ENCODE assay signal across 8 cellular contexts in genomic region chr13:40207110-40207478, GRCh38.
DNase-seq lines count a peak whose midpoint lies in the region; ATAC-seq and TF ChIP-seq lines count a peak whose summit lies in the region.

No MANE protein-coding gene starts in this region.

- H4K20me1 ChIP-seq in Karpas-422 (ENCODE audit: insufficient read depth, low read depth, low read length): no peaks in the 10 kb centered on the region

- no peaks in the 10 kb centered on the region for H3K27me3 ChIP-seq in Karpas-422 (ENCODE audit: low read length)
- H3K27me3 ChIP-seq in lower lobe of right lung (ENCODE audit: low read depth): no peaks in the 10 kb centered on the region

- peak; percentile 46 for ATAC-seq in GM18519 (IDR thresholded peaks at IDR 0.05; ENCODE audit: low FRiP score, unreplicated experiment)
- ATAC-seq in GM21528 (IDR thresholded peaks at IDR 0.05; ENCODE audit: low FRiP score, unreplicated experiment): peak; percentile 63
- no peak for ATAC-seq in lower lobe of right lung

- peak overlapping the region; percentile 92 for H2AFZ ChIP-seq in Karpas-422 (ENCODE audit: low read length)

- peak overlapping the region; percentile 52 for H3K27ac ChIP-seq in Karpas-422 (ENCODE audit: low read length)
- peak overlapping the region; percentile 13 for H3K27ac ChIP-seq in lower lobe of right lung

- peaks cover 22% of the 10 kb centered on the region for H3K4me1 ChIP-seq in Karpas-422 (ENCODE audit: low read length)
- no peaks in the 10 kb centered on the region for H3K4me1 ChIP-seq in lower lobe of right lung

- peak; percentile 66 for DNase-seq in Karpas-422
- no peak for DNase-seq in lower lobe of right lung
- DNase-seq in medulla oblongata (ENCODE audit: extremely low spot score): no peak
- no peak for DNase-seq in Ammon's horn (ENCODE audit: low spot score)
- DNase-seq in NCI-H1092 treated with DMSO at 0.1 percent for 48 hours (lab: John Stamatoyannopoulos, UW): no peak
- DNase-seq in NCI-H524 (lab: John Stamatoyannopoulos, UW): no peak

- peak overlapping the region; percentile 42 for H3K4me2 ChIP-seq in Karpas-422 (ENCODE audit: low read depth, low read length, poor library complexity, severe bottlenecking)

- no peaks in the 10 kb centered on the region for H3K79me2 ChIP-seq in Karpas-422 (ENCODE audit: low read length)

- no peaks in the 10 kb centered on the region for H3K9me3 ChIP-seq in Karpas-422 (ENCODE audit: low read length)
- H3K9me3 ChIP-seq in lower lobe of right lung: no peaks in the 10 kb centered on the region

- intact Hi-C loops in lower lobe of right lung (cut with DNase I): no loop called here

- peak overlapping the region; percentile 3; the same call in 1 of the 2 replicates for H3K4me3 ChIP-seq in Karpas-422 (ENCODE audit: low read length)
- no peak overlapping the region for H3K4me3 ChIP-seq in lower lobe of right lung

- H3K36me3 ChIP-seq in Karpas-422 (ENCODE audit: insufficient read depth, low read length): no peaks in the 10 kb centered on the region; the same call in 1 of the 2 replicates
- H3K36me3 ChIP-seq in lower lobe of right lung: no peaks in the 10 kb centered on the region

- TF ChIP-seq CTCF in lower lobe of right lung (IDR thresholded peaks at IDR 0.05): no peak

- no peak overlapping the region for H3K9ac ChIP-seq in Karpas-422 (ENCODE audit: low read length)

- no peaks in the 10 kb centered on the region for H3K9me2 ChIP-seq in Karpas-422 (replicated peaks; ENCODE audit: insufficient read depth, low read length)

Comparison
In these comparisons a context has a peak if more than half of its experiments do, and no peak if none do; other contexts are left out.
1. ATAC-seq: peak in GM18519 (single experiment) and GM21528 (single experiment); none in lower lobe of right lung (0 of 2).